1 cellular context compared by ENCODE assay signal in the genomic region with DNA sequence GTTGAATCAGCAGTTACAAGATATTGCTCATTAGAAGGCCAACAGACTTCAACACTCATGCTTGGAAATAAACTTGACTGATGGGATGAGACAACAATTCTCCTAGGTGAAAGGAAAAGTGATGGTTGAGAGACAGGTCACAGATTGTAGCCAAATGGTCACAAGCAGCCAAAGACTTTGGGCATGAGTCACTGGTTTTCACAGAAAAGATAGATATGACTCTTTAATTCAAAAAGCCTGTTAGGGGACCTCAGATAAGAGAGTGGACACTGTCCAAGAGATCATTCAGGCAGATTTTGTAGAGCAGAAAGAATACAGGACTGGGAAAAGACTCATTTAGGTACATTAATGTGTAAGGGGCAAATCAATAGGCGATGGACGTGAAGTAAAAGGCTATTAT.
TF ChIP-seq lines count a peak whose summit lies in the region.

No MANE protein-coding gene starts in this region.

TF ChIP-seq in IMR-90, 13 proteins besides CTCF, POLR2A, EP300 and RAD21 (continued from another document):
- no peak for TF ChIP-seq MXI1 (IDR thresholded peaks at IDR 0.05; ENCODE audit: borderline replicate concordance, low read depth, low read length)
- no peak for TF ChIP-seq MAFK (IDR thresholded peaks at IDR 0.05; ENCODE audit: low read depth, low read length)
- TF ChIP-seq MAZ (IDR thresholded peaks at IDR 0.05; ENCODE audit: borderline replicate concordance, low read depth, low read length): no peak
- no peak for TF ChIP-seq FOS (IDR thresholded peaks at IDR 0.05; ENCODE audit: low read depth, low read length)
- no peak for TF ChIP-seq BHLHE40 (IDR thresholded peaks at IDR 0.05; ENCODE audit: low read depth, low read length)
- TF ChIP-seq, protein P1, sequence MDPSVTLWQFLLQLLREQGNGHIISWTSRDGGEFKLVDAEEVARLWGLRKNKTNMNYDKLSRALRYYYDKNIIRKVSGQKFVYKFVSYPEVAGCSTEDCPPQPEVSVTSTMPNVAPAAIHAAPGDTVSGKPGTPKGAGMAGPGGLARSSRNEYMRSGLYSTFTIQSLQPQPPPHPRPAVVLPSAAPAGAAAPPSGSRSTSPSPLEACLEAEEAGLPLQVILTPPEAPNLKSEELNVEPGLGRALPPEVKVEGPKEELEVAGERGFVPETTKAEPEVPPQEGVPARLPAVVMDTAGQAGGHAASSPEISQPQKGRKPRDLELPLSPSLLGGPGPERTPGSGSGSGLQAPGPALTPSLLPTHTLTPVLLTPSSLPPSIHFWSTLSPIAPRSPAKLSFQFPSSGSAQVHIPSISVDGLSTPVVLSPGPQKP (IDR thresholded peaks at IDR 0.05; ENCODE audit: borderline replicate concordance, low read depth, low read length): no peak
- TF ChIP-seq RFX5 (IDR thresholded peaks at IDR 0.05; ENCODE audit: low read depth, low read length): no peak
- no peak for TF ChIP-seq RCOR1 (IDR thresholded peaks at IDR 0.05; ENCODE audit: insufficient replicate concordance, low read length)
- TF ChIP-seq CHD1 (IDR thresholded peaks at IDR 0.05; ENCODE audit: low read depth, low read length): no peak
TF ChIP-seq in IMR-90: peak in this region for 0.
